Comparison of ENCODE assay signal across 1 cellular context in genomic region chr17:32894245-32894644, GRCh38.
A peak's percentile ranks its signal among the peaks of the same experiment; 100 is the strongest.
TF ChIP-seq lines count a peak whose summit lies in the region.

No MANE protein-coding gene starts in this region.

TF ChIP-seq in K562, 482 proteins besides CTCF, POLR2A, EP300 and RAD21 (continued from another document and continues in another):
- peak; percentile 60; the same call in 1 of the 2 replicates for TF ChIP-seq ATF7 (IDR thresholded peaks at IDR 0.05)
- TF ChIP-seq SRSF1 (IDR thresholded peaks at IDR 0.05; ENCODE audit: low read depth, low read length), result no peak
- peak in 1 of 2 experiments; percentile 43; a peak in 2 of 4 replicates for TF ChIP-seq TBL1XR1 (IDR thresholded peaks at IDR 0.05; ENCODE audit: low read length in 2 of 2)
- 0 out of 2 replicates have a peak, but pooled peaks have one; percentile 20 for TF ChIP-seq GATAD2B (IDR thresholded peaks at IDR 0.05; ENCODE audit: borderline replicate concordance)
- TF ChIP-seq L3MBTL2 (IDR thresholded peaks at IDR 0.05), result 0 out of 2 replicates have a peak, but pooled peaks have one; percentile 27
- TF ChIP-seq NUFIP1 (IDR thresholded peaks at IDR 0.05; ENCODE audit: partially characterized antibody), result no peak
- no peak for TF ChIP-seq ZNF57 (CRISPR knock-in tag; IDR thresholded peaks at IDR 0.05)
- no peak for TF ChIP-seq MCM7 (IDR thresholded peaks at IDR 0.05)
- no peak for TF ChIP-seq NFE2 (IDR thresholded peaks at IDR 0.05; ENCODE audit: low read depth)
- peak; percentile 72 to 76; a peak in 2 of 4 replicates for TF ChIP-seq KDM1A (IDR thresholded peaks at IDR 0.05)
- TF ChIP-seq ZNF592 (IDR thresholded peaks at IDR 0.05), result peak; percentile 70
- TF ChIP-seq LEF1 (IDR thresholded peaks at IDR 0.05), result peak; percentile 77
- no peak for TF ChIP-seq EWSR1 (IDR thresholded peaks at IDR 0.05; ENCODE audit: borderline replicate concordance, low read depth, partially characterized antibody)
- TF ChIP-seq RCOR1 (IDR thresholded peaks at IDR 0.05; ENCODE audit: borderline replicate concordance in 1 of 2, low read depth in 2 of 2, low read length in 2 of 2), result peak in 1 of 2 experiments; percentile 78; a peak in 1 of 4 replicates
- peak; percentile 86 for TF ChIP-seq SMARCE1 (IDR thresholded peaks at IDR 0.05)
- peak; percentile 51; the same call in 1 of the 2 replicates for TF ChIP-seq MTA2 (IDR thresholded peaks at IDR 0.05; ENCODE audit: low read depth)
- no peak for TF ChIP-seq HMG20A (CRISPR knock-in tag; conservative IDR thresholded peaks at IDR 0.05)
- TF ChIP-seq ZNF551 (CRISPR knock-in tag; IDR thresholded peaks at IDR 0.05), result no peak
- peak; percentile 94 for TF ChIP-seq ARID1B (IDR thresholded peaks at IDR 0.05)
- TF ChIP-seq HDAC3 (IDR thresholded peaks at IDR 0.05; ENCODE audit: borderline replicate concordance, partially characterized antibody), result peak; percentile 76
- TF ChIP-seq CBX1 (IDR thresholded peaks at IDR 0.05; ENCODE audit: low read depth), result no peak
- no peak for TF ChIP-seq ILF3 (IDR thresholded peaks at IDR 0.05; ENCODE audit: borderline replicate concordance)
- TF ChIP-seq SMARCA4 (IDR thresholded peaks at IDR 0.05), result peak; percentile 88
- peak; percentile 88 for TF ChIP-seq ETV1 (tag; conservative IDR thresholded peaks at IDR 0.05; ENCODE audit: low read depth)
- TF ChIP-seq ZNF444 (CRISPR knock-in tag; IDR thresholded peaks at IDR 0.05), result no peak
- no peak for TF ChIP-seq WHSC1 (IDR thresholded peaks at IDR 0.05; ENCODE audit: low read length)
- no peak for TF ChIP-seq MAZ (CRISPR knock-in tag; conservative IDR thresholded peaks at IDR 0.05 in 1 of 2, IDR thresholded peaks at IDR 0.05 in 1 of 2)
- peak; percentile 63 for TF ChIP-seq CEBPG (CRISPR knock-in tag; IDR thresholded peaks at IDR 0.05)
- peak; percentile 74 to 92; a peak in 3 of 4 replicates for TF ChIP-seq CEBPG (tag; conservative IDR thresholded peaks at IDR 0.05 in 1 of 2, IDR thresholded peaks at IDR 0.05 in 1 of 2)
- no peak for TF ChIP-seq PHF20 (IDR thresholded peaks at IDR 0.05; ENCODE audit: partially characterized antibody)
- no peak for TF ChIP-seq SFPQ (IDR thresholded peaks at IDR 0.05; ENCODE audit: low read depth, low read length)
- no peak for TF ChIP-seq DLX4 (CRISPR knock-in tag; IDR thresholded peaks at IDR 0.05)
- no peak for TF ChIP-seq XRCC5 (IDR thresholded peaks at IDR 0.05; ENCODE audit: low read depth, low read length)
- peak; percentile 47; the same call in 1 of the 2 replicates for TF ChIP-seq CXXC5 (CRISPR knock-in tag; IDR thresholded peaks at IDR 0.05)
- TF ChIP-seq TCF15 (CRISPR knock-in tag; IDR thresholded peaks at IDR 0.05), result no peak
- no peak for TF ChIP-seq ZNF384 (IDR thresholded peaks at IDR 0.05; ENCODE audit: low read depth, low read length)
- TF ChIP-seq HINFP (tag; conservative IDR thresholded peaks at IDR 0.05; ENCODE audit: low read depth), result no peak
- TF ChIP-seq BACH1 (tag; IDR thresholded peaks at IDR 0.05), result 0 out of 2 replicates have a peak, but pooled peaks have one; percentile 47
- TF ChIP-seq CTBP1 (IDR thresholded peaks at IDR 0.05; ENCODE audit: borderline replicate concordance), result peak; percentile 91
- peak; percentile 26 for TF ChIP-seq TBP (optimal IDR thresholded peaks at IDR 0.05; ENCODE audit: low read depth, low read length)
- TF ChIP-seq TFE3 (CRISPR knock-in tag; IDR thresholded peaks at IDR 0.05), result no peak
- no peak for TF ChIP-seq ZNF699 (CRISPR knock-in tag; IDR thresholded peaks at IDR 0.05; ENCODE audit: insufficient replicate concordance)
- no peak for TF ChIP-seq ZNF407 (IDR thresholded peaks at IDR 0.05; ENCODE audit: low read depth)
- peak; percentile 48; the same call in 1 of the 2 replicates for TF ChIP-seq HLTF (IDR thresholded peaks at IDR 0.05)
- TF ChIP-seq IFI16 (CRISPR knock-in tag; IDR thresholded peaks at IDR 0.05), result no peak
- TF ChIP-seq CBFA2T3 (IDR thresholded peaks at IDR 0.05), result peak; percentile 94
- peak; percentile 30 to 61; a peak in 3 of 4 replicates for TF ChIP-seq FOXK2 (conservative IDR thresholded peaks at IDR 0.05 in 1 of 2, IDR thresholded peaks at IDR 0.05 in 1 of 2; ENCODE audit: low read depth in 2 of 2)
- TF ChIP-seq TOE1 (IDR thresholded peaks at IDR 0.05; ENCODE audit: borderline replicate concordance), result 0 out of 2 replicates have a peak, but pooled peaks have one; percentile 12
- TF ChIP-seq TOE1 (CRISPR knock-in tag; IDR thresholded peaks at IDR 0.05; ENCODE audit: borderline replicate concordance, low read depth), result no peak
- TF ChIP-seq YY1 (IDR thresholded peaks at IDR 0.05; ENCODE audit: borderline replicate concordance in 1 of 3, control insufficient read depth in 1 of 3, extremely low read depth in 1 of 3, insufficient read depth in 3 of 3, insufficient read length in 1 of 3, insufficient replicate concordance in 2 of 3, low read depth in 1 of 3, low read length in 2 of 3), result no peak
